In the genomic region with DNA sequence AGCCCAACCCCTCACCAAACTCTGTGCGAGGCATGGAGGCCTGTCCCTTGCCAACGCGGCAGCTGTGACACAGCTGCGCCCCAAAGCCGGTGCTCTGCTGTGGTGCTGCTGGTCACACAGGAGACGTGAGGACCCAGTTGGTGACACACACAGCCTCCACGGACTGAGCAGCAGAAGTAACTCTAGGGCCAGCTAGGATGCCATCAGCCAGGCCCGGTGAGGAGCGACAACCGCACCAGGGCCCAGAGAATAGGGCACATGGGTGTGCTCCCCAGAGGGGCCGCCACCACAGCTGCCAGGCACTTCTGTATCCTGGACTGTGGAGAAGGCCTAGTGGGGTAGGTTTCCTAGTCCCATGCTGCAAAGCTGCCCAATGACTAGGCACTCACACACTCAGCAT, we compare ENCODE assay signal across 2 cellular contexts.
TF ChIP-seq lines count a peak whose summit lies in the region.

No MANE protein-coding gene starts in this region.

TF ChIP-seq in WTC11, 78 proteins besides CTCF, POLR2A, EP300 and RAD21 (continued from another document):
- TF ChIP-seq, protein P1, sequence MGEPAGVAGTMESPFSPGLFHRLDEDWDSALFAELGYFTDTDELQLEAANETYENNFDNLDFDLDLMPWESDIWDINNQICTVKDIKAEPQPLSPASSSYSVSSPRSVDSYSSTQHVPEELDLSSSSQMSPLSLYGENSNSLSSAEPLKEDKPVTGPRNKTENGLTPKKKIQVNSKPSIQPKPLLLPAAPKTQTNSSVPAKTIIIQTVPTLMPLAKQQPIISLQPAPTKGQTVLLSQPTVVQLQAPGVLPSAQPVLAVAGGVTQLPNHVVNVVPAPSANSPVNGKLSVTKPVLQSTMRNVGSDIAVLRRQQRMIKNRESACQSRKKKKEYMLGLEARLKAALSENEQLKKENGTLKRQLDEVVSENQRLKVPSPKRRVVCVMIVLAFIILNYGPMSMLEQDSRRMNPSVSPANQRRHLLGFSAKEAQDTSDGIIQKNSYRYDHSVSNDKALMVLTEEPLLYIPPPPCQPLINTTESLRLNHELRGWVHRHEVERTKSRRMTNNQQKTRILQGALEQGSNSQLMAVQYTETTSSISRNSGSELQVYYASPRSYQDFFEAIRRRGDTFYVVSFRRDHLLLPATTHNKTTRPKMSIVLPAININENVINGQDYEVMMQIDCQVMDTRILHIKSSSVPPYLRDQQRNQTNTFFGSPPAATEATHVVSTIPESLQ (CRISPR knock-in tag; IDR thresholded peaks at IDR 0.05) = no peak
- TF ChIP-seq ELF4 (CRISPR knock-in tag; IDR thresholded peaks at IDR 0.05; ENCODE audit: low read depth) = no peak
- no peak for TF ChIP-seq TCF7 (CRISPR knock-in tag; IDR thresholded peaks at IDR 0.05; ENCODE audit: low read depth)
- TF ChIP-seq CBFB (CRISPR knock-in tag; IDR thresholded peaks at IDR 0.05; ENCODE audit: low read depth) = no peak
- TF ChIP-seq, protein P2, sequence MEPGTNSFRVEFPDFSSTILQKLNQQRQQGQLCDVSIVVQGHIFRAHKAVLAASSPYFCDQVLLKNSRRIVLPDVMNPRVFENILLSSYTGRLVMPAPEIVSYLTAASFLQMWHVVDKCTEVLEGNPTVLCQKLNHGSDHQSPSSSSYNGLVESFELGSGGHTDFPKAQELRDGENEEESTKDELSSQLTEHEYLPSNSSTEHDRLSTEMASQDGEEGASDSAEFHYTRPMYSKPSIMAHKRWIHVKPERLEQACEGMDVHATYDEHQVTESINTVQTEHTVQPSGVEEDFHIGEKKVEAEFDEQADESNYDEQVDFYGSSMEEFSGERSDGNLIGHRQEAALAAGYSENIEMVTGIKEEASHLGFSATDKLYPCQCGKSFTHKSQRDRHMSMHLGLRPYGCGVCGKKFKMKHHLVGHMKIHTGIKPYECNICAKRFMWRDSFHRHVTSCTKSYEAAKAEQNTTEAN (CRISPR knock-in tag; IDR thresholded peaks at IDR 0.05) = no peak
- TF ChIP-seq, protein P3, sequence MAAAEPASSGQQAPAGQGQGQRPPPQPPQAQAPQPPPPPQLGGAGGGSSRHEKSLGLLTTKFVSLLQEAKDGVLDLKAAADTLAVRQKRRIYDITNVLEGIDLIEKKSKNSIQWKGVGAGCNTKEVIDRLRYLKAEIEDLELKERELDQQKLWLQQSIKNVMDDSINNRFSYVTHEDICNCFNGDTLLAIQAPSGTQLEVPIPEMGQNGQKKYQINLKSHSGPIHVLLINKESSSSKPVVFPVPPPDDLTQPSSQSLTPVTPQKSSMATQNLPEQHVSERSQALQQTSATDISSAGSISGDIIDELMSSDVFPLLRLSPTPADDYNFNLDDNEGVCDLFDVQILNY (CRISPR knock-in tag; IDR thresholded peaks at IDR 0.05) = no peak
- TF ChIP-seq, protein P4, sequence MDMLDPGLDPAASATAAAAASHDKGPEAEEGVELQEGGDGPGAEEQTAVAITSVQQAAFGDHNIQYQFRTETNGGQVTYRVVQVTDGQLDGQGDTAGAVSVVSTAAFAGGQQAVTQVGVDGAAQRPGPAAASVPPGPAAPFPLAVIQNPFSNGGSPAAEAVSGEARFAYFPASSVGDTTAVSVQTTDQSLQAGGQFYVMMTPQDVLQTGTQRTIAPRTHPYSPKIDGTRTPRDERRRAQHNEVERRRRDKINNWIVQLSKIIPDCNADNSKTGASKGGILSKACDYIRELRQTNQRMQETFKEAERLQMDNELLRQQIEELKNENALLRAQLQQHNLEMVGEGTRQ (CRISPR knock-in tag; IDR thresholded peaks at IDR 0.05) = no peak
- TF ChIP-seq JAZF1 (CRISPR knock-in tag; IDR thresholded peaks at IDR 0.05) = no peak

TF ChIP-seq in liver, 16 proteins besides CTCF, POLR2A, EP300 and RAD21 (continued from another document):
- TF ChIP-seq, protein P5, sequence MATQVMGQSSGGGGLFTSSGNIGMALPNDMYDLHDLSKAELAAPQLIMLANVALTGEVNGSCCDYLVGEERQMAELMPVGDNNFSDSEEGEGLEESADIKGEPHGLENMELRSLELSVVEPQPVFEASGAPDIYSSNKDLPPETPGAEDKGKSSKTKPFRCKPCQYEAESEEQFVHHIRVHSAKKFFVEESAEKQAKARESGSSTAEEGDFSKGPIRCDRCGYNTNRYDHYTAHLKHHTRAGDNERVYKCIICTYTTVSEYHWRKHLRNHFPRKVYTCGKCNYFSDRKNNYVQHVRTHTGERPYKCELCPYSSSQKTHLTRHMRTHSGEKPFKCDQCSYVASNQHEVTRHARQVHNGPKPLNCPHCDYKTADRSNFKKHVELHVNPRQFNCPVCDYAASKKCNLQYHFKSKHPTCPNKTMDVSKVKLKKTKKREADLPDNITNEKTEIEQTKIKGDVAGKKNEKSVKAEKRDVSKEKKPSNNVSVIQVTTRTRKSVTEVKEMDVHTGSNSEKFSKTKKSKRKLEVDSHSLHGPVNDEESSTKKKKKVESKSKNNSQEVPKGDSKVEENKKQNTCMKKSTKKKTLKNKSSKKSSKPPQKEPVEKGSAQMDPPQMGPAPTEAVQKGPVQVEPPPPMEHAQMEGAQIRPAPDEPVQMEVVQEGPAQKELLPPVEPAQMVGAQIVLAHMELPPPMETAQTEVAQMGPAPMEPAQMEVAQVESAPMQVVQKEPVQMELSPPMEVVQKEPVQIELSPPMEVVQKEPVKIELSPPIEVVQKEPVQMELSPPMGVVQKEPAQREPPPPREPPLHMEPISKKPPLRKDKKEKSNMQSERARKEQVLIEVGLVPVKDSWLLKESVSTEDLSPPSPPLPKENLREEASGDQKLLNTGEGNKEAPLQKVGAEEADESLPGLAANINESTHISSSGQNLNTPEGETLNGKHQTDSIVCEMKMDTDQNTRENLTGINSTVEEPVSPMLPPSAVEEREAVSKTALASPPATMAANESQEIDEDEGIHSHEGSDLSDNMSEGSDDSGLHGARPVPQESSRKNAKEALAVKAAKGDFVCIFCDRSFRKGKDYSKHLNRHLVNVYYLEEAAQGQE (IDR thresholded peaks at IDR 0.05) = no peak
- TF ChIP-seq SP1 (IDR thresholded peaks at IDR 0.05) (no peak), TAF1 (conservative IDR thresholded peaks at IDR 0.05) (no peak), JUND (IDR thresholded peaks at IDR 0.05) (no peak), HNF4G (IDR thresholded peaks at IDR 0.05) (no peak), FOXA1 (IDR thresholded peaks at IDR 0.05) (no peak), HNF4A (conservative IDR thresholded peaks at IDR 0.05) (no peak), EGR1 (IDR thresholded peaks at IDR 0.05; ENCODE audit: low read depth in 2 of 2) (no peak), YY1 (IDR thresholded peaks at IDR 0.05) (no peak), FOXA2 (IDR thresholded peaks at IDR 0.05) (no peak)
- TF ChIP-seq, protein P6, sequence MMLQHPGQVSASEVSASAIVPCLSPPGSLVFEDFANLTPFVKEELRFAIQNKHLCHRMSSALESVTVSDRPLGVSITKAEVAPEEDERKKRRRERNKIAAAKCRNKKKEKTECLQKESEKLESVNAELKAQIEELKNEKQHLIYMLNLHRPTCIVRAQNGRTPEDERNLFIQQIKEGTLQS (IDR thresholded peaks at IDR 0.05) = no peak
- TF ChIP-seq, protein P7, sequence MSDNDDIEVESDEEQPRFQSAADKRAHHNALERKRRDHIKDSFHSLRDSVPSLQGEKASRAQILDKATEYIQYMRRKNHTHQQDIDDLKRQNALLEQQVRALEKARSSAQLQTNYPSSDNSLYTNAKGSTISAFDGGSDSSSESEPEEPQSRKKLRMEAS (IDR thresholded peaks at IDR 0.05) = no peak
